8 cellular contexts compared by ENCODE assay signal in genomic region chr1:114152211-114153050, GRCh38. TPM values are rescaled to one million over a fixed set of nuclear protein-coding genes. Genes with fewer than 3 reads are reported as not detected.
DNase-seq lines count a peak whose midpoint lies in the region; ATAC-seq, FAIRE-seq and TF ChIP-seq lines count a peak whose summit lies in the region.

No MANE protein-coding gene starts in this region.

- 0 out of 3 replicates have a peak, but pooled peaks cover 11% of the 10 kb centered on the region for H3K4me1 ChIP-seq in A549
- peaks cover 76% of the 10 kb centered on the region for H3K4me1 ChIP-seq in GM23338 (ENCODE audit: insufficient read depth)
- peaks cover 5% of the 10 kb centered on the region for H3K4me1 ChIP-seq in adipocyte (ENCODE audit: control insufficient read depth, insufficient read depth, low read length)
- peaks cover 20% of the 10 kb centered on the region for H3K4me1 ChIP-seq in hepatocyte (ENCODE audit: insufficient read depth)
- peaks cover 19 to 29% (median 20%) of the 10 kb centered on the region in 3 donors for H3K4me1 ChIP-seq in skeletal muscle tissue (ENCODE audit: control insufficient read depth in 3 of 3, insufficient read depth in 3 of 3, low read length in 3 of 3)

- peak; percentile 1 to 41 for DNase-seq in A549 (ENCODE audit: low read depth in 1 of 2, low spot score in 1 of 2)
- peak; percentile 61 for DNase-seq in GM23338 (ENCODE audit: low spot score)
- peak; percentile 76 for DNase-seq in adipocyte (ENCODE audit: low read depth)
- DNase-seq in hepatocyte (ENCODE audit: low spot score), result peak; percentile 79

- no peak for TF ChIP-seq RAD21 in A549 (conservative IDR thresholded peaks at IDR 0.05 in 1 of 2, IDR thresholded peaks at IDR 0.05 in 1 of 2)

- H3K9me3 ChIP-seq in A549 (no peaks in the 10 kb centered on the region), adipocyte (ENCODE audit: control insufficient read depth, low read length) (no peaks in the 10 kb centered on the region), hepatocyte (ENCODE audit: low read depth) (no peaks in the 10 kb centered on the region), skeletal muscle tissue (ENCODE audit: control insufficient read depth in 3 of 3, low read length in 3 of 3) (no peaks in the 10 kb centered on the region)

- H3K9ac ChIP-seq in adipocyte (ENCODE audit: low read length) (no peak overlapping the region), skeletal muscle tissue (ENCODE audit: low read depth in 1 of 3, low read length in 3 of 3) (peak overlapping the region in 2 of 3 donors; percentile 45 to 73)

- H3K79me2 ChIP-seq in GM23338 (replicated peaks; ENCODE audit: insufficient read depth), result peaks cover 57% of the 10 kb centered on the region
- no peaks in the 10 kb centered on the region for H3K79me2 ChIP-seq in hepatocyte

- H3K4me1 Mint-ChIP-seq in GM23338, result peaks cover 73% of the 10 kb centered on the region

- 76% methylated on average over 7 of the region's 81 CpGs for WGBS in A549 (ENCODE audit: missing lambda C conversion rate)
- WGBS in hepatocyte (ENCODE audit: low lambda C conversion rate, missing lambda C conversion rate), result under 1% methylated on average over 46 of the region's 81 CpGs

- peaks cover 34% of the 10 kb centered on the region for H3K27me3 ChIP-seq in GM23338 (ENCODE audit: insufficient read depth)
- H3K27me3 ChIP-seq in adipocyte (replicated peaks; ENCODE audit: control insufficient read depth, insufficient read depth, low read length), result peaks cover 73% of the 10 kb centered on the region
- H3K27me3 ChIP-seq in hepatocyte, result peaks cover 81% of the 10 kb centered on the region
- peaks cover 61 to 73% (median 69%) of the 10 kb centered on the region in 3 donors for H3K27me3 ChIP-seq in skeletal muscle tissue (ENCODE audit: control insufficient read depth in 3 of 3, insufficient read depth in 3 of 3, low read length in 3 of 3)

- no peak for TF ChIP-seq EP300 in A549 (IDR thresholded peaks at IDR 0.05)

- H3K4me2 ChIP-seq in A549 (peak overlapping the region; percentile 96), GM23338 (peak overlapping the region; percentile 96), hepatocyte (peak overlapping the region; percentile 97)

- FAIRE-seq in A549 (lab: Jason Lieb, UNC), result no peak

- CTCF ChIA-PET in A549 (lab: Yijun Ruan, JAX), result interaction anchor here (0.9 to 2.3 kb wide), 6 partner anchors 37 to 175 kb away, joined by 3 to 8 read pairs (median 4); no protein-coding TSS in a partner anchor

- ATAC-seq in A549, result peak; percentile 73 to 86
- peak; percentile 25 for ATAC-seq in GM23338
- no peak for ATAC-seq in HG02885 (IDR thresholded peaks at IDR 0.05; ENCODE audit: poor library complexity, unreplicated experiment)
- ATAC-seq in HG02678 (IDR thresholded peaks at IDR 0.05; ENCODE audit: unreplicated experiment), result no peak
- no peak for ATAC-seq in GM18519 (IDR thresholded peaks at IDR 0.05; ENCODE audit: low FRiP score, unreplicated experiment)

- H3K36me3 Mint-ChIP-seq in GM23338 (ENCODE audit: low read depth), result peaks cover 28% of the 10 kb centered on the region

- peaks cover 36% of the 10 kb centered on the region for H3K27me3 Mint-ChIP-seq in GM23338 (ENCODE audit: insufficient read depth, low read depth, poor library complexity)

- H4K20me1 ChIP-seq in GM23338 (replicated peaks; ENCODE audit: insufficient read depth) (peaks cover 46% of the 10 kb centered on the region), hepatocyte (ENCODE audit: insufficient read depth, poor library complexity, severe bottlenecking) (no peaks in the 10 kb centered on the region)

- no peak overlapping the region for H3K27ac Mint-ChIP-seq in GM23338

- H3K9me3 Mint-ChIP-seq in GM23338, result peaks cover 3% of the 10 kb centered on the region; the same call in 1 of the 3 replicates

- POLR2A ChIA-PET in A549 (lab: Yijun Ruan, JAX), result no interaction called here

- H3K9me2 ChIP-seq in GM23338 (ENCODE audit: insufficient read depth), result no peaks in the 10 kb centered on the region
- H3K9me2 ChIP-seq in hepatocyte (replicated peaks; ENCODE audit: insufficient read depth), result no peaks in the 10 kb centered on the region

- peak overlapping the region; percentile 81 for H3K4me3 Mint-ChIP-seq in GM23338

- H2AFZ ChIP-seq in GM23338, result peak overlapping the region; percentile 72
- peak overlapping the region; percentile 45 for H2AFZ ChIP-seq in hepatocyte

- H3K36me3 ChIP-seq in GM23338 (ENCODE audit: insufficient read depth), result peaks cover 9% of the 10 kb centered on the region; the same call in 1 of the 2 replicates
- H3K36me3 ChIP-seq in adipocyte (ENCODE audit: control insufficient read depth, insufficient read depth, low read length, severe bottlenecking), result no peaks in the 10 kb centered on the region
- no peaks in the 10 kb centered on the region for H3K36me3 ChIP-seq in hepatocyte (replicated peaks; ENCODE audit: insufficient read depth, low read depth)
- no peaks in the 10 kb centered on the region for H3K36me3 ChIP-seq in skeletal muscle tissue (ENCODE audit: control insufficient read depth in 3 of 3, insufficient read depth in 3 of 3, low read length in 3 of 3)

- H3K27ac ChIP-seq in A549 (peak overlapping the region; percentile 53 to 82; a peak in 5 of 6 replicates), GM23338 (ENCODE audit: low read depth) (no peak overlapping the region), hepatocyte (no peak overlapping the region), skeletal muscle tissue (ENCODE audit: low read depth, low read length) (no peak overlapping the region)

- H3F3A ChIP-seq in GM23338 (replicated peaks; ENCODE audit: low read depth), result peaks cover 27% of the 10 kb centered on the region

- peak overlapping the region; percentile 53 for H3K4me3 ChIP-seq in A549
- peak overlapping the region; percentile 94 for H3K4me3 ChIP-seq in GM23338
- H3K4me3 ChIP-seq in adipocyte (ENCODE audit: low read length), result peak overlapping the region; percentile 64
- H3K4me3 ChIP-seq in hepatocyte, result peak overlapping the region; percentile 49
- H3K4me3 ChIP-seq in skeletal muscle tissue (ENCODE audit: low read length in 3 of 3), result peak overlapping the region in 2 of 3 donors; percentile 65 to 67

- TF ChIP-seq CTCF in A549 (IDR thresholded peaks at IDR 0.05), result no peak
- TF ChIP-seq CTCF in GM23338 (conservative IDR thresholded peaks at IDR 0.05; ENCODE audit: low read depth in 2 of 2), result no peak
- no peak for TF ChIP-seq CTCF in hepatocyte (IDR thresholded peaks at IDR 0.05; ENCODE audit: poor library complexity)

- TF ChIP-seq POLR2A in A549 (IDR thresholded peaks at IDR 0.05; ENCODE audit: low read length), result no peak

TF ChIP-seq in A549, 52 proteins besides CTCF, POLR2A, EP300 and RAD21 (continues in another document):
- TF ChIP-seq HOXB13 (CRISPR knock-in tag; IDR thresholded peaks at IDR 0.05; ENCODE audit: low read depth), result no peak
- TF ChIP-seq EHMT2 (IDR thresholded peaks at IDR 0.05; ENCODE audit: low read depth), result no peak
- TF ChIP-seq NR3C1 (IDR thresholded peaks at IDR 0.05), result no peak
- no peak for TF ChIP-seq ELK1 (IDR thresholded peaks at IDR 0.05; ENCODE audit: low read depth, low read length)
- no peak for TF ChIP-seq ZNF302 (CRISPR knock-in tag; IDR thresholded peaks at IDR 0.05)
- no peak for TF ChIP-seq CHD2 (IDR thresholded peaks at IDR 0.05; ENCODE audit: low read length, partially characterized antibody)
- TF ChIP-seq TP53 (CRISPR knock-in tag; IDR thresholded peaks at IDR 0.05), result no peak
- no peak for TF ChIP-seq ZSCAN20 (CRISPR knock-in tag; IDR thresholded peaks at IDR 0.05)
- no peak for TF ChIP-seq NFE2L2 (conservative IDR thresholded peaks at IDR 0.05; ENCODE audit: low read length)
- TF ChIP-seq FOXS1 (CRISPR knock-in tag; IDR thresholded peaks at IDR 0.05), result no peak

TF ChIP-seq in GM23338, 12 proteins besides CTCF, POLR2A, EP300 and RAD21:
- TF ChIP-seq ETS1 (IDR thresholded peaks at IDR 0.05), result no peak
- TF ChIP-seq EZH2phosphoT487 (IDR thresholded peaks at IDR 0.05; ENCODE audit: unreplicated experiment), result no peak
- TF ChIP-seq POLR2AphosphoS5 (IDR thresholded peaks at IDR 0.05; ENCODE audit: low read depth), result peak; percentile 45

RNA-seq across cellular contexts. Expression of gene SYT6, which starts 1.2 kb away (rescaled TPM):
- 0.57 and 0.70 TPM in 2 replicates for polyA plus RNA-seq in A549 (2011; rRNA removed)
- polyA plus RNA-seq in A549 (2012; cell fraction: cytosol; rRNA removed), result 0.45 and 0.52 TPM in 2 replicates
- polyA plus RNA-seq in A549 (2012; cell fraction: nucleus; rRNA removed), result 0.46 and 0.83 TPM in 2 replicates
- 0.49 to 1.1 TPM (median 0.60 TPM) in 3 replicates for polyA plus RNA-seq in A549 (2017; fragmentation: RNase III; extraction: RNeasy Plus Mini Kit Qiagen cat#74134 plus additional on column Dnase treatment)
- polyA minus RNA-seq in A549 (2011; rRNA and poly(A)+ RNA removed), result 0.73 and 1.2 TPM in 2 replicates
- 41.7 and 42.6 TPM in 2 replicates for total RNA-seq in GM23338 (2014; rRNA removed; shearing (Covaris generic))
- 25.4 and 31.2 TPM in 2 replicates for polyA plus RNA-seq in GM23338 (2016; fragmentation: Nextera tagmentation; extraction: Ambion mirVana)
- total RNA-seq in hepatocyte, result 1.2 and 2.2 TPM in 2 replicates
- 1.3 and 2.6 TPM in 2 replicates for polyA plus RNA-seq in hepatocyte
- under 0.01 TPM for total RNA-seq in skeletal muscle tissue

Comparison
In these comparisons a context has a peak if more than half of its experiments do, and no peak if none do; other contexts are left out.
1. ATAC-seq: peak in A549 (2 of 2) and GM23338 (single experiment); none in HG02885 (single experiment), HG02678 (single experiment) and GM18519 (single experiment).
2. DNase-seq: peak in every context shown above with its lines; median percentile 79 in hepatocyte; 76 in adipocyte; 61 in GM23338; 21 in A549.
3. H3K27ac ChIP-seq: peak in A549 (2 of 2); none in GM23338 (single experiment), hepatocyte (single experiment) and skeletal muscle tissue (single experiment).
4. RNA of gene SYT6, which starts 1.2 kb away (total RNA-seq): 41.7 to 42.6 TPM in GM23338; 1.2 to 2.2 TPM in hepatocyte and under 0.01 TPM in skeletal muscle tissue (single experiment); every median in the first group is over 10 times any median in the second.
5. Peak in every context shown above with its lines, with median percentiles within 50 percentile points of each other: H3K4me2 ChIP-seq and H3K4me3 ChIP-seq.